8 cellular contexts compared by ENCODE assay signal in genomic region chr17:74750327-74751069, GRCh38. TPM values are rescaled to one million over a fixed set of nuclear protein-coding genes. Genes with fewer than 3 reads are reported as not detected.
DNase-seq lines count a peak whose midpoint lies in the region; ATAC-seq, FAIRE-seq and TF ChIP-seq lines count a peak whose summit lies in the region.

No MANE protein-coding gene starts in this region.

- TF ChIP-seq CTCF in WTC11 (IDR thresholded peaks at IDR 0.05) = no peak

- H3K9me3 Mint-ChIP-seq in WTC11 = no peaks in the 10 kb centered on the region

- H3K27me3 ChIP-seq in HAP-1 (ENCODE audit: low read depth) (no peaks in the 10 kb centered on the region), skeletal muscle satellite cell (ENCODE audit: control insufficient read depth, insufficient read depth, low read length) (no peaks in the 10 kb centered on the region)

- no peak for ATAC-seq in WTC11
- no peak for ATAC-seq in HG02610 (IDR thresholded peaks at IDR 0.05; ENCODE audit: unreplicated experiment)

- H3K4me1 ChIP-seq in HAP-1 (0 out of 2 replicates have a peak, but pooled peaks cover 4% of the 10 kb centered on the region), skeletal muscle satellite cell (ENCODE audit: control insufficient read depth, insufficient read depth, low read length) (peaks cover 40% of the 10 kb centered on the region)

- peaks cover 3% of the 10 kb centered on the region; the same call in 1 of the 2 replicates for H3K27me3 Mint-ChIP-seq in WTC11 (ENCODE audit: low read depth)

- H3K9me3 ChIP-seq in HAP-1 = no peaks in the 10 kb centered on the region
- no peaks in the 10 kb centered on the region for H3K9me3 ChIP-seq in skeletal muscle satellite cell (replicated peaks; ENCODE audit: low read length)

- peak overlapping the region; percentile 92 for H3K4me3 Mint-ChIP-seq in WTC11

- CTCF ChIA-PET in WTC11 (lab: Charles Lee) = interaction anchor here (0.6 to 3.7 kb wide), 13 partner anchors 9 to 330 kb away, joined by 3 to 35 read pairs (median 8); partner anchors contain the start of genes NAT9 and RAB37

- 0 out of 2 replicates have a peak overlapping the region, but pooled peaks have one; percentile 68 for H3K27ac Mint-ChIP-seq in WTC11

- in situ Hi-C loops in HAP-1 (cut with MboI; ENCODE audit: low sequenced_read_pairs) = no loop called here

- H3K4me3 ChIP-seq in HAP-1 (peak overlapping the region; percentile 99), skeletal muscle satellite cell (ENCODE audit: low read length) (peak overlapping the region; percentile 82)

- peaks cover 55% of the 10 kb centered on the region for H3K4me1 Mint-ChIP-seq in WTC11

- H3K36me3 Mint-ChIP-seq in WTC11 = peaks cover 8% of the 10 kb centered on the region

- TF ChIP-seq POLR2A in H54 (IDR thresholded peaks at IDR 0.05; ENCODE audit: low read depth, low read length) = no peak

- intact Hi-C loops in head of caudate nucleus (cut with DNase I) = no loop called here

- DNase-seq in HAP-1 (ENCODE audit: low spot score in 2 of 2) (no peak), WTC11 (ENCODE audit: low spot score) (no peak), head of caudate nucleus (peak in 36 of 42 donors; percentile 29 to 87 (median 65)), H54 (ENCODE audit: insufficient read length, low spot score) (no peak), NCI-H128 (lab: John Stamatoyannopoulos, UW; ENCODE audit: unreplicated experiment) (no peak), AML-193 (lab: John Stamatoyannopoulos, UW) (no peak)

- H3K9ac ChIP-seq in skeletal muscle satellite cell (ENCODE audit: low read depth, low read length) = peak overlapping the region; percentile 82

- FAIRE-seq in H54 (lab: Jason Lieb, UNC) = no peak

- peaks cover 4% of the 10 kb centered on the region; the same call in 1 of the 2 replicates for H3K36me3 ChIP-seq in HAP-1 (replicated peaks)
- peaks cover 7% of the 10 kb centered on the region for H3K36me3 ChIP-seq in skeletal muscle satellite cell (ENCODE audit: insufficient read depth, low read length)

- POLR2A ChIA-PET in WTC11 (lab: Charles Lee) = interaction anchor here (0.6 to 1.4 kb wide), 2 partner anchors 9 to 159 kb away, joined by 8 to 11 read pairs; partner anchors contain the start of gene CD300LD

- H3K4me2 ChIP-seq in skeletal muscle satellite cell (ENCODE audit: low read length) = peak overlapping the region; percentile 98

TF ChIP-seq in WTC11, 78 proteins besides CTCF, POLR2A, EP300 and RAD21:
- TF ChIP-seq, protein P1, sequence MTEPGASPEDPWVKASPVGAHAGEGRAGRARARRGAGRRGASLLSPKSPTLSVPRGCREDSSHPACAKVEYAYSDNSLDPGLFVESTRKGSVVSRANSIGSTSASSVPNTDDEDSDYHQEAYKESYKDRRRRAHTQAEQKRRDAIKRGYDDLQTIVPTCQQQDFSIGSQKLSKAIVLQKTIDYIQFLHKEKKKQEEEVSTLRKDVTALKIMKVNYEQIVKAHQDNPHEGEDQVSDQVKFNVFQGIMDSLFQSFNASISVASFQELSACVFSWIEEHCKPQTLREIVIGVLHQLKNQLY (CRISPR knock-in tag; IDR thresholded peaks at IDR 0.05) = no peak
- peak; percentile 58 for TF ChIP-seq GABPB1 (CRISPR knock-in tag; IDR thresholded peaks at IDR 0.05)

RNA-seq across cellular contexts. Expression of gene NHERF1, which starts 2.1 kb away (rescaled TPM):
- 86.9 to 111 TPM (median 97.1 TPM) in 3 replicates for total RNA-seq in WTC11 (2021)
- total RNA-seq in skeletal muscle satellite cell (2012; rRNA removed) = 15.5 and 18.3 TPM in 2 replicates

RNA-seq across cellular contexts. Expression of gene RAB37, which starts 13.4 kb away (rescaled TPM):
- total RNA-seq in WTC11 (2021) = 8.8 to 9.4 TPM (median 8.9 TPM) in 3 replicates
- total RNA-seq in skeletal muscle satellite cell (2012; rRNA removed) = under 0.01 and 0.25 TPM in 2 replicates

RNA-seq across cellular contexts. Expression of gene NAT9, which starts 25.6 kb away (rescaled TPM):
- total RNA-seq in WTC11 (2021) = 66.0 to 71.2 TPM (median 67.1 TPM) in 3 replicates
- total RNA-seq in skeletal muscle satellite cell (2012; rRNA removed) = 22.7 and 35.0 TPM in 2 replicates

RNA-seq across cellular contexts. Expression of gene CD300LF, which starts 37.8 kb away (rescaled TPM):
- total RNA-seq in WTC11 (2021) = not detected in 3 replicates
- not detected in 2 replicates for total RNA-seq in skeletal muscle satellite cell (2012; rRNA removed)

Comparison
In these comparisons a context has a peak if more than half of its experiments do, and no peak if none do; other contexts are left out.
1. DNase-seq: peak in head of caudate nucleus (36 of 42); none in HAP-1 (0 of 2), WTC11 (single experiment), H54 (single experiment), NCI-H128 (single experiment) and AML-193 (0 of 2).